1 cellular context compared by ENCODE assay signal in genomic region chr2:201992960-201993359, GRCh38.
TF ChIP-seq lines count a peak whose summit lies in the region.

No MANE protein-coding gene starts in this region.

TF ChIP-seq in GM23338, 12 proteins besides CTCF, POLR2A, EP300 and RAD21 (continued from another document):
- TF ChIP-seq ETS1 (IDR thresholded peaks at IDR 0.05) (no peak), ZNF114 (CRISPR knock-in tag; IDR thresholded peaks at IDR 0.05) (no peak), STAT1 (IDR thresholded peaks at IDR 0.05; ENCODE audit: unreplicated experiment) (no peak)
